In the genomic region with DNA sequence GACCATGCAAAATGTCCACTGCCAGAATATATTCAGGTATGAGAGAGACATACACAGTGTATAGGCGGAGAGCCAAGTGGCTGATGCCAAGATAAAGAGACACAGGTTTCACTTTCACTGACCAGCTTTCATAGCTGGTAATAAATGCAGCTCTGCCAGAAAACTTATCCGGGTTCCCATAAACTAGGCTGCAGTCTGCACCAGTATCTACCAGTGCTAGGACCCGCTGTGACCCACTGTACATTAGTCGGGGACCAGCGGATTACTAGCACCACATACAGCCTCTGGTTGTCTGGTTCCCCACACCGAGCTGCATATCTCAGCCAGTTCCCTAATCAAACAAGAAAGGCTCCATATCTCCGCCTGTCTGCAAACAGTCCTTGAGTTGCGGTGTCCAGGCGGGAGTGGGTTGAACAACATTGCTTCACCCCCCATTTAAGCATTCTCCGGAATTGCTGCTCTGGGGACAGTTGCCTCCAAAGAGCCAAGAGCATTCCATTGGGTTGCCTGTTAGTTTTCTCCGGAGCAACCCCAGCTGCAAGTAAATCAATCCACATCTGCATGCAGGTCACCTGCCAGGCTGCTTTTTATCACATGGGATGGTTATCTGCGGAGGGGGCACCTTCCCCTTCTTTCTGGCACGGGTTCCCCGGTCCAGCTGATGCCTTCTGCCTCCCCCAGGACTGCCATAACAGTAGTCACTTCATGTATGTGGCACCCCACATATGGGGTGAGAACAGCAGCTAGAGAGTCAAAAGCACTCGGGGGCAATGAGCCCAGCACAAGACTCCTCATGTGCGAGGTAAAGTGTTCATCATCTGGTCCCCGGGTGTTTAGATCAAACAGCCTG, we compare ENCODE assay signal across 10 cellular contexts. TPM values are rescaled to one million over a fixed set of nuclear protein-coding genes. Genes with fewer than 3 reads are reported as not detected.
DNase-seq lines count a peak whose midpoint lies in the region; ATAC-seq and TF ChIP-seq lines count a peak whose summit lies in the region.
"Had no signal": no experiment of that assay in that cellular context is flagged by ENCODE, and none has a peak within 500 bp of the region (broad histone marks: within the 10 kb centered on the region; RNA-seq: fewer than 3 reads in every experiment).

No MANE protein-coding gene starts in this region.

- H3K9me3 ChIP-seq in left lung (no peaks in the 10 kb centered on the region), transverse colon (no peaks in the 10 kb centered on the region)
- H3K9me3 ChIP-seq: testis had no signal

- H3K27me3 ChIP-seq in left lung (no peaks in the 10 kb centered on the region), transverse colon (no peaks in the 10 kb centered on the region)
- H3K27me3 ChIP-seq: testis had no signal

- DNase-seq in NCI-H2029 (lab: John Stamatoyannopoulos, UW) = peak; percentile 46
- no peak for DNase-seq in NCI-H2029 treated with DMSO at 0.1 percent for 48 hours (lab: John Stamatoyannopoulos, UW)
- DNase-seq in astrocyte of the cerebellum (ENCODE audit: low read depth) = peak; percentile 38
- no peak for DNase-seq in left lung
- peak; percentile 71 for DNase-seq in transverse colon
- no peak for DNase-seq in activated CD4-positive, alpha-beta T cell treated with anti-CD3 and anti-CD28 coated beads, Interleukin-2, amount 50 U/mL, for 1 hour
- DNase-seq: activated CD8-positive, alpha-beta memory T cell treated with anti-CD3 and anti-CD28 coated beads, Interleukin-2, amount 10 ng/mL, durations not matched to agents 7 days and 5 days; testis had no signal

- ATAC-seq in left lung (peak; percentile 89), GM21717 (IDR thresholded peaks at IDR 0.05; ENCODE audit: unreplicated experiment) (no peak), GM19395 (IDR thresholded peaks at IDR 0.05; ENCODE audit: unreplicated experiment) (no peak)
- ATAC-seq: activated CD8-positive, alpha-beta memory T cell treated with anti-CD3 and anti-CD28 coated beads, Interleukin-2, amount 10 ng/mL, durations not matched to agents 7 days and 5 days had no signal

- H3K27ac ChIP-seq in left lung (peak overlapping the region in 1 of 2 donors; percentile 57), transverse colon (peak overlapping the region; percentile 72 to 82 (median 78))
- H3K27ac ChIP-seq: testis had no signal

- peaks cover 5 to 19% of the 10 kb centered on the region in 2 donors for H3K4me1 ChIP-seq in left lung
- peaks cover 29 to 61% (median 47%) of the 10 kb centered on the region in 4 donors for H3K4me1 ChIP-seq in transverse colon

- H3K4me3 ChIP-seq in astrocyte of the cerebellum (ENCODE audit: low read depth, low read length) (no peak overlapping the region), left lung (peak overlapping the region in 1 of 2 donors; percentile 21), transverse colon (peak overlapping the region in 3 of 4 donors; percentile 11 to 36 (median 29))
- H3K4me3 ChIP-seq: testis had no signal

- 30% methylated on average over 17 of the region's 17 CpGs; no CpG with 5 or more reads in 1 of the 2 donors for WGBS in transverse colon (ENCODE audit: low coverage in 1 of 2), 2 donors

- intact Hi-C loops in left lung (cut with DNase I) = no loop called here
- intact Hi-C loops in transverse colon (cut with DNase I; ENCODE audit: low total_unique reads) = no loop called here

- no peaks in the 10 kb centered on the region for H3K36me3 ChIP-seq in left lung
- H3K36me3 ChIP-seq in transverse colon = no peaks in the 10 kb centered on the region

- TF ChIP-seq EP300 in transverse colon (IDR thresholded peaks at IDR 0.05; ENCODE audit: low read depth) = no peak

- TF ChIP-seq CTCF in astrocyte of the cerebellum (IDR thresholded peaks at IDR 0.05; ENCODE audit: low read depth, low read length, missing control alignments) (no peak), left lung (IDR thresholded peaks at IDR 0.05) (no peak), transverse colon (IDR thresholded peaks at IDR 0.05) (no peak)

- in situ Hi-C loops in astrocyte of the cerebellum (cut with HindIII; ENCODE audit: low sequenced_read_pairs) (no loop called here), transverse colon (cut with MboI; ENCODE audit: low pct_ligation_motif_present in 1 of 4, low pct_unique_long_range_greater_than_20kb in 1 of 4, low sequenced_read_pairs in 3 of 4) (no loop called here)

- TF ChIP-seq POLR2A in transverse colon (IDR thresholded peaks at IDR 0.05) = no peak

RNA-seq across cellular contexts. Expression of a gene that starts 18.0 kb away (rescaled TPM):
- total RNA-seq in left lung (1 to 10 TPM; 9.4 to 9.5 TPM), transverse colon (10 to 100 TPM in 2 of 4 donors, 1 to 10 TPM in 2; 5.2 to 17.5 (median 10.1) TPM)

RNA-seq across cellular contexts. Expression of a gene that starts 21.3 kb away (rescaled TPM):
- total RNA-seq in left lung (1 to 10 TPM; 5.4 to 6.6 TPM), transverse colon (10 to 100 TPM in 2 of 4 donors, 1 to 10 TPM in 2; 2.6 to 16.5 (median 7.7) TPM)

RNA-seq across cellular contexts. Expression of a gene that starts 21.4 kb away (rescaled TPM):
- total RNA-seq in left lung = under 1 TPM in 1 of 2 donors, not detected in 1; 0.68 TPM
- not detected for total RNA-seq in transverse colon
- total RNA-seq: activated CD8-positive, alpha-beta memory T cell treated with anti-CD3 and anti-CD28 coated beads, Interleukin-2, amount 10 ng/mL, durations not matched to agents 7 days and 5 days had no signal

Comparison
In these comparisons a context has a peak if more than half of its experiments do, and no peak if none do; other contexts are left out.
1. DNase-seq: peak in NCI-H2029 (single experiment), astrocyte of the cerebellum (single experiment) and transverse colon (single experiment); none in NCI-H2029 treated with DMSO at 0.1 percent for 48 hours (single experiment), left lung (0 of 2) and activated CD4-positive, alpha-beta T cell treated with anti-CD3 and anti-CD28 coated beads, Interleukin-2, amount 50 U/mL, for 1 hour (single experiment).